In the genomic region with DNA sequence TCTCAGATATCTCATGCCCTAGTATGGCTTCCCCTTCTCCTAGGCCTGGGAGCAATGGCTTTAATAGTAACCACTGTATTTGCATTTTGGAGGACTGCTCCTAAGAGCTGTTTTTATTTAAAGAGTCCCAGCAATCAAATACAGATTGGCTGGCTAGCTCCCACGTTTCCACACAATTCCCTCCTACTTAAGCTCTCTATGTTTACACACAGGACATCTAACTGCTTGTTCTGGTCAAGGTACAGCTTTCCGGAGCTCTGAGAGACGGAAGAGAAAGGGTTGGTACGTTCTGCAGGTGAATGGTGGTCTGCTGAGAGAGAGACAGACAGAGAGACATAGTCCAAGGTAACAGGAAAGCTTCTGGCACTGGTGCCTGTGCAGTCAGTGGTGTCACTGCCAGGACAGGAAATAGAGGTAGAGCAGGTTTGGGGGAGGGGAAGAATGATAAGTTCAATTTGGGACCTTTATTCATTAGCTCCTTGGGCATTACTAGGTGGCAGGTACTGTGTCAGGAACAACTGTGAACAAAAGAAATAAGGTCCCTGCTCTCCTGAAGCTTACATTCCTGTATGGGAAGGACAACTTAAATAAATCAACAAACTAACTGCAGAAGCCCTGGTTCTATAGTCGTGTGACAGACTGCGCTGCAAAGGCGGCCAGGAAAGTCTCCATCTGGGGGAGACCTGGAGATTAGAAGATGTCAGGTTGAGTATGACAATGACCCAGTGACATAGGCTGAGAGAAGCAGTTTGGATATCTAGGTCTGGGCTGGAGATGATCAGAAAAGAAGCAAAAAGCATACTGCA, we compare ENCODE assay signal across 1 cellular context.
A peak's percentile ranks its signal among the peaks of the same experiment; 100 is the strongest.
TF ChIP-seq lines count a peak whose summit lies in the region.

No MANE protein-coding gene starts in this region.

TF ChIP-seq in liver, 16 proteins besides CTCF, POLR2A, EP300 and RAD21 (continued from another document):
- TF ChIP-seq SP1 (IDR thresholded peaks at IDR 0.05) (peak; percentile 94), FOXA1 (IDR thresholded peaks at IDR 0.05) (peak; percentile 93), FOXA2 (IDR thresholded peaks at IDR 0.05) (peak; percentile 92), HNF4A (conservative IDR thresholded peaks at IDR 0.05) (peak; percentile 86 to 91), JUND (IDR thresholded peaks at IDR 0.05) (peak; percentile 64 to 68), HNF4G (IDR thresholded peaks at IDR 0.05) (peak; percentile 80), YY1 (IDR thresholded peaks at IDR 0.05) (peak; percentile 93), TAF1 (conservative IDR thresholded peaks at IDR 0.05) (peak; percentile 96)
- TF ChIP-seq, protein P1, sequence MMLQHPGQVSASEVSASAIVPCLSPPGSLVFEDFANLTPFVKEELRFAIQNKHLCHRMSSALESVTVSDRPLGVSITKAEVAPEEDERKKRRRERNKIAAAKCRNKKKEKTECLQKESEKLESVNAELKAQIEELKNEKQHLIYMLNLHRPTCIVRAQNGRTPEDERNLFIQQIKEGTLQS (IDR thresholded peaks at IDR 0.05) = no peak
- TF ChIP-seq, protein P2, sequence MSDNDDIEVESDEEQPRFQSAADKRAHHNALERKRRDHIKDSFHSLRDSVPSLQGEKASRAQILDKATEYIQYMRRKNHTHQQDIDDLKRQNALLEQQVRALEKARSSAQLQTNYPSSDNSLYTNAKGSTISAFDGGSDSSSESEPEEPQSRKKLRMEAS (IDR thresholded peaks at IDR 0.05) = peak; percentile 78
- TF ChIP-seq, protein P3, sequence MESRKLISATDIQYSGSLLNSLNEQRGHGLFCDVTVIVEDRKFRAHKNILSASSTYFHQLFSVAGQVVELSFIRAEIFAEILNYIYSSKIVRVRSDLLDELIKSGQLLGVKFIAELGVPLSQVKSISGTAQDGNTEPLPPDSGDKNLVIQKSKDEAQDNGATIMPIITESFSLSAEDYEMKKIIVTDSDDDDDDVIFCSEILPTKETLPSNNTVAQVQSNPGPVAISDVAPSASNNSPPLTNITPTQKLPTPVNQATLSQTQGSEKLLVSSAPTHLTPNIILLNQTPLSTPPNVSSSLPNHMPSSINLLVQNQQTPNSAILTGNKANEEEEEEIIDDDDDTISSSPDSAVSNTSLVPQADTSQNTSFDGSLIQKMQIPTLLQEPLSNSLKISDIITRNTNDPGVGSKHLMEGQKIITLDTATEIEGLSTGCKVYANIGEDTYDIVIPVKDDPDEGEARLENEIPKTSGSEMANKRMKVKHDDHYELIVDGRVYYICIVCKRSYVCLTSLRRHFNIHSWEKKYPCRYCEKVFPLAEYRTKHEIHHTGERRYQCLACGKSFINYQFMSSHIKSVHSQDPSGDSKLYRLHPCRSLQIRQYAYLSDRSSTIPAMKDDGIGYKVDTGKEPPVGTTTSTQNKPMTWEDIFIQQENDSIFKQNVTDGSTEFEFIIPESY (IDR thresholded peaks at IDR 0.05) = peak; percentile 70
